ENCODE assay signal across 14 cellular contexts in the genomic region with DNA sequence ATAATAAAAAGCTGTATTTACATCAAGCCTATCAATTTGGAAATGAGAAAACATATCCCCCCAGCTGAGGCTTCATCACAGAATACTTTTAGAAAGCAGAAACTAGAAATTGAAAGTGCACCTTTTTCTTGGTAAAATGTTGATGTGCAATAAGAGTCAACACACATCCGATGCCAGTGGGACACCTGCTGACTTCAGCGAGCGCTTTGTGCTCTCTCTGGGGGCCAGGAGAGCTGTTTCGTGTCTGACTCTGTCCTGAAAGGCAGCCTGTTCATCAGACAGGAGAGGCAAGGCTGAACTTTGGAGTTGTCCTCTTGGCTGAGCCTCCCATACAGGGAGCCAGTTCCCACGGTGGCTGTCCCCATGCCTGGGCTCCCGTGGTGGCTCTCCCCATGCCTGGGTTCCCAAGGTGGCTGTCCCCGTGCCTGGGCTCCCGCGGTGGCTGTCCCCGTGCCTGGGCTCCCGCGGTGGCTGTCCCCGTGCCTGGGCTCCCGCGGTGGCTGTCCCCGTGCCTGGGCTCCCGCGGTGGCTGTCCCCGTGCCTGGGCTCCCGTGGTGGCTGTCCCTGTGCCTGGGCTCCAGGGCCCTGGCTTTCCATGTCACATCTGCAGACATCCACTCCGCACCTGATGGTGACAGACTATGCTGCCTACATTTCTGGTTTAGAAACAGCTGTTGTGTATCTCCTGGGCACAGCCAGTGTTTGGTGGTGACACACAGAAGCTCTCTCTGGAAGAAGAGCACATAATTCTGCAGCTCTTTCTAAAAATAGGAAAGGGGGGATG.
"Had no signal": no experiment of that assay in that cellular context is flagged by ENCODE, and none has a peak within 500 bp of the region (broad histone marks: within the 10 kb centered on the region; RNA-seq: fewer than 3 reads in every experiment).

No MANE protein-coding gene starts in this region.

- H3K27ac ChIP-seq: lower lobe of right lung, testis, WERI-Rb-1 had no signal

- H3K36me3 ChIP-seq: lower lobe of right lung had no signal

- ATAC-seq: activated T-cell treated with anti-CD3 and anti-CD28 coated beads, Interleukin-2, amount 50 U/mL, for 72 hours; effector memory CD8-positive, alpha-beta T cell; lower lobe of right lung; stimulated activated effector memory CD8-positive, alpha-beta T cell treated with anti-CD3 and anti-CD28 coated beads, Interleukin-12 subunit alpha, Interleukin-12 subunit beta, amount 100 ng/mL, for 72 hours had no signal

- DNase-seq: activated CD4-positive, alpha-beta T cell treated with anti-CD3 and anti-CD28 coated beads for 1 hour; activated CD4-positive, alpha-beta T cell treated with anti-CD3 and anti-CD28 coated beads, Interleukin-2, amount 50 U/mL, for 4 hours; activated effector memory CD4-positive, alpha-beta T cell treated with anti-CD3 and anti-CD28 coated beads, Interleukin-2, amount 50 U/mL, for 16 hours; activated T-cell treated with anti-CD3 and anti-CD28 coated beads, Interleukin-2, amount 50 U/mL, for 72 hours; dermis blood vessel endothelial cell; effector memory CD8-positive, alpha-beta T cell; occipital lobe; retina; stimulated activated CD4-positive, alpha-beta T cell treated with anti-CD3 and anti-CD28 coated beads, Interleukin-4, amount 100 ng/mL, for 24 hours; testis; WERI-Rb-1 had no signal

- H3K9me3 ChIP-seq: testis had no signal

- H3K4me1 ChIP-seq: lower lobe of right lung, testis had no signal

- H3K4me3 ChIP-seq: lower lobe of right lung, smooth muscle cell, testis had no signal

- H3K27me3 ChIP-seq: testis had no signal
